ENCODE assay signal across 8 cellular contexts in the genomic region with DNA sequence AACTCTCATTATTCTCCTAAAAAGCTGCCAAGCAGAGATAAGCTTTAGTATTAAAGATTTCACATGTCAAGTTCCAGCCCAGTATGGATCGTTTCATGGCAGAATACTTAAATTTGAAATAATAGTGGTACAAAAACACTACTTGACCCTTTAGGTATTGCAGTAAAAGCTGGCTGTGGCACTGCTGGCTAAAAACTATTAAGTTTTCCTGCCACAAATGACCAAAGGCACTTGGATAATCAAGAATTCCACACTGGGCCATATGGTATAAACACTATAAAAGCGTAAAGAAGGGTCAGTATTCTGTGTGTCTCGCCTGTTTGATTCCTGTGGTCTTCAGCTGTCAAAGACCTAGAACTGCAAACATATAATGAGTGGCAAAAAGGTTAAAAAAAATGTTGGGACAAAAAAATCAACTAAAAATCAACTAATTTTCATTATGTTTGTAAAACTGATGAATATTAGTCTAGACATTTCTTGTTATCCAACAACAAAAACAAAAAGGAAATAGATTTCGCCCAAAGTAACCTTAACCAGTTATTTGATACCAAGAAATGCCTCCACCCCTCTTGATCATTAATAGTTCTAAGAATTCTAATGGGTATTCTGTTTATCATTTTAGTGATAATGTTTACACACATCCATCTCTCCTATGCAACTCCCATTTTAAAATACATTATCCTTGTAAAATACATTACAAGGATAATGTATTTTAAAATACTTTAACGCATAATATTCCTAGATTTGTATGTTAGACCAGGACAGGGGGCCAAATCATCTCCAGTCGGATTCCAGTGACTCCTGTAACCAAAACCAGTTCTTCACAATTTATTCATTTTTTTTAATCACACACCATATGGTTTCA. TPM values are rescaled to one million over a fixed set of nuclear protein-coding genes. Genes with fewer than 3 reads are reported as not detected.
DNase-seq lines count a peak whose midpoint lies in the region; ATAC-seq and TF ChIP-seq lines count a peak whose summit lies in the region.

No MANE protein-coding gene starts in this region.

- peak overlapping the region; percentile 34 for H3K4me2 ChIP-seq in mesenchymal stem cell (ENCODE audit: low read length, poor library complexity, severe bottlenecking)

- no peak overlapping the region for H2BK120ac ChIP-seq in mesenchymal stem cell (ENCODE audit: low read depth, low read length)

- H2AK5ac ChIP-seq in mesenchymal stem cell (ENCODE audit: low read length, severe bottlenecking) = no peak overlapping the region

- no peak overlapping the region for H3K27ac ChIP-seq in right cardiac atrium (ENCODE audit: low read length)
- no peak overlapping the region for H3K27ac ChIP-seq in ascending aorta
- no peak overlapping the region for H3K27ac ChIP-seq in mesenchymal stem cell (ENCODE audit: low read length, poor library complexity, severe bottlenecking)
- H3K27ac ChIP-seq in vagina = peak overlapping the region; percentile 98

- no peak overlapping the region for H3K23ac ChIP-seq in mesenchymal stem cell (ENCODE audit: low read length in 2 of 2)

- H2BK12ac ChIP-seq in mesenchymal stem cell (ENCODE audit: low read length in 2 of 2) = no peak overlapping the region

- no peak overlapping the region for H4K8ac ChIP-seq in mesenchymal stem cell (ENCODE audit: low read length)

- no peak for ATAC-seq in right cardiac atrium
- ATAC-seq in Right ventricle myocardium superior (ENCODE audit: poor library complexity) = no peak
- ATAC-seq in GM18870 (IDR thresholded peaks at IDR 0.05; ENCODE audit: unreplicated experiment) = no peak

- no peak overlapping the region for H2BK5ac ChIP-seq in mesenchymal stem cell (ENCODE audit: low read depth, low read length, poor library complexity, severe bottlenecking)

- H3K36me3 ChIP-seq in ascending aorta (no peaks in the 10 kb centered on the region), mesenchymal stem cell (ENCODE audit: control insufficient read depth in 1 of 2, insufficient read depth in 2 of 2, low read depth in 1 of 2, low read length in 2 of 2) (peaks cover 0 to 14% of the 10 kb centered on the region in 2 experiments), vagina (no peaks in the 10 kb centered on the region)

- H2BK15ac ChIP-seq in mesenchymal stem cell (ENCODE audit: low read depth, poor library complexity, severe bottlenecking) = no peak overlapping the region

- H3K14ac ChIP-seq in mesenchymal stem cell (ENCODE audit: low read length in 2 of 2) = no peak overlapping the region

- no peak for DNase-seq in right cardiac atrium
- DNase-seq in Right ventricle myocardium superior = no peak
- DNase-seq in ascending aorta (ENCODE audit: low spot score in 2 of 2) = no peak
- no peak for DNase-seq in mesenchymal stem cell
- DNase-seq in vagina (ENCODE audit: extremely low spot score in 2 of 2) = no peak
- DNase-seq in OCI-M2 (lab: John Stamatoyannopoulos, UW; ENCODE audit: unreplicated experiment) = no peak
- DNase-seq in NCI-H1417 treated with DMSO at 0.1 percent for 48 hours (lab: John Stamatoyannopoulos, UW) = no peak

- H3K18ac ChIP-seq in mesenchymal stem cell (ENCODE audit: low read depth in 1 of 2, low read length in 2 of 2) = no peak overlapping the region

- TF ChIP-seq CTCF in ascending aorta (IDR thresholded peaks at IDR 0.05) = no peak
- TF ChIP-seq CTCF in vagina (IDR thresholded peaks at IDR 0.05) = no peak

- H3K9ac ChIP-seq in mesenchymal stem cell (ENCODE audit: low read length) = peak overlapping the region; percentile 95

- H3K9me3 ChIP-seq in right cardiac atrium (ENCODE audit: control insufficient read depth, low read length) = no peaks in the 10 kb centered on the region
- no peaks in the 10 kb centered on the region for H3K9me3 ChIP-seq in ascending aorta
- H3K9me3 ChIP-seq in mesenchymal stem cell (ENCODE audit: control insufficient read depth, low read length) = no peaks in the 10 kb centered on the region
- no peaks in the 10 kb centered on the region for H3K9me3 ChIP-seq in vagina

- H2AFZ ChIP-seq in mesenchymal stem cell (ENCODE audit: low read depth, low read length) = no peak overlapping the region

- peaks cover 3% of the 10 kb centered on the region for H3K79me1 ChIP-seq in mesenchymal stem cell (replicated peaks; ENCODE audit: low read length, poor library complexity, severe bottlenecking)

- no peak for TF ChIP-seq POLR2A in vagina (IDR thresholded peaks at IDR 0.05)

- 91% methylated on average over 6 of the region's 6 CpGs for WGBS in right cardiac atrium
- WGBS in mesenchymal stem cell = 97% methylated on average over 3 of the region's 6 CpGs

- no peaks in the 10 kb centered on the region for H3K27me3 ChIP-seq in right cardiac atrium (ENCODE audit: control insufficient read depth, insufficient read depth)
- no peaks in the 10 kb centered on the region for H3K27me3 ChIP-seq in ascending aorta
- no peaks in the 10 kb centered on the region for H3K27me3 ChIP-seq in mesenchymal stem cell (ENCODE audit: control insufficient read depth in 1 of 2, insufficient read depth in 1 of 2, low read length in 2 of 2)
- no peaks in the 10 kb centered on the region for H3K27me3 ChIP-seq in vagina

- H3K4ac ChIP-seq in mesenchymal stem cell (ENCODE audit: low read depth in 1 of 2, low read length in 2 of 2) = no peak overlapping the region

- H3K4me1 ChIP-seq in right cardiac atrium (ENCODE audit: control insufficient read depth, insufficient read depth, low read length) (no peaks in the 10 kb centered on the region), ascending aorta (peaks cover 4 to 13% of the 10 kb centered on the region in 2 donors), mesenchymal stem cell (ENCODE audit: control insufficient read depth, insufficient read depth, low read depth, low read length) (no peaks in the 10 kb centered on the region), vagina (peaks cover 25% of the 10 kb centered on the region)

- intact Hi-C loops in right cardiac atrium (cut with DNase I) (no loop called here), Right ventricle myocardium superior (cut with DNase I) (loop anchor here (5.0 kb wide), 1 partner anchor 56 kb away; no protein-coding TSS in a partner anchor), ascending aorta (cut with DNase I) (no loop called here), vagina (cut with DNase I) (no loop called here)

- H3K4me3 ChIP-seq in right cardiac atrium (ENCODE audit: low read length) (peak overlapping the region; percentile 75), ascending aorta (peak overlapping the region; percentile 93 to 99), mesenchymal stem cell (ENCODE audit: insufficient read depth in 1 of 2, low read depth in 1 of 2, low read length in 2 of 2) (peak overlapping the region in 1 of 2 experiments; percentile 82), vagina (peak overlapping the region; percentile 75 to 92)

- no peak overlapping the region for H4K91ac ChIP-seq in mesenchymal stem cell (ENCODE audit: low read length)

RNA-seq across cellular contexts. Expression of gene CCDC71L, which starts 2.2 kb away (rescaled TPM):
- total RNA-seq in right cardiac atrium = 10 to 100 TPM in 2 of 4 donors, 1 to 10 TPM in 2; 9.3 to 12.9 (median 10.0) TPM
- 5.0 TPM for polyA plus RNA-seq in right cardiac atrium
- total RNA-seq in Right ventricle myocardium superior = 5.5 TPM
- 46.6 TPM for total RNA-seq in ascending aorta
- 24.1 TPM for polyA plus RNA-seq in mesenchymal stem cell (2013, experiment 1 of 2)
- polyA plus RNA-seq in mesenchymal stem cell (2013, experiment 2 of 2) = 29.2 TPM
- 52.5 TPM for total RNA-seq in vagina
